In genomic region chr14:104644236-104644635, GRCh38 we compare ENCODE assay signal across 32 cellular contexts. TPM values are rescaled to one million over a fixed set of nuclear protein-coding genes. Genes with fewer than 3 reads are reported as not detected.
"Had no signal": no experiment of that assay in that cellular context is flagged by ENCODE, and none has a peak within 500 bp of the region (broad histone marks: within the 10 kb centered on the region; RNA-seq: fewer than 3 reads in every experiment).

No MANE protein-coding gene starts in this region.

- H3K27me3 ChIP-seq: colonic mucosa, hepatocyte, ovary, testis had no signal

- H3K27ac Mint-ChIP-seq: dendritic cell treated with granulocyte-macrophage colony-stimulating factor and Interleukin-4, amounts not matched to agents 40 ng/mL and 50 ng/mL, for 4 days; naive thymus-derived CD8-positive, alpha-beta T cell; nephron progenitor cell; type B pancreatic cell had no signal

- H3K27ac ChIP-seq: colonic mucosa, esophagus muscularis mucosa, foreskin keratinocyte, gastroesophageal sphincter, heart left ventricle, hepatocyte, ovary, testis, tibial artery had no signal

- H3K9me3 ChIP-seq: colonic mucosa, ovary, testis had no signal

- DNase-seq: central memory CD4-positive, alpha-beta T cell; colonic mucosa; effector CD8-positive, alpha-beta T cell; foreskin keratinocyte; heart left ventricle; islet precursor cell; mesenchymal stem cell; naive thymus-derived CD8-positive, alpha-beta T cell; nephron progenitor cell; occipital lobe; ovary; stimulated activated CD4-positive, alpha-beta T cell treated with anti-CD3 and anti-CD28 coated beads, Interleukin-12 subunit alpha, Interleukin-12 subunit beta, amount 100 ng/mL, for 4 hours; stimulated activated CD4-positive, alpha-beta T cell treated with anti-CD3 and anti-CD28 coated beads, Interleukin-1b, Interleukin-23, amount 100 ng/mL, for 48 hours; stimulated activated CD4-positive, alpha-beta T cell treated with anti-CD3 and anti-CD28 coated beads, Interleukin-4, amount 100 ng/mL, for 1 hour; stimulated activated CD8-positive, alpha-beta memory T cell treated with anti-CD3 and anti-CD28 coated beads, Interleukin-4, amount 100 ng/mL, for 48 hours; stimulated activated naive CD8-positive, alpha-beta T cell treated with anti-CD3 and anti-CD28 coated beads, Interleukin-15, Interleukin-2, amounts not matched to agents 100 U/mL and 50 U/mL, for 24 hours; substantia nigra; testis had no signal

- H3K9me3 Mint-ChIP-seq: dendritic cell treated with granulocyte-macrophage colony-stimulating factor and Interleukin-4, amounts not matched to agents 40 ng/mL and 50 ng/mL, for 4 days had no signal

- H3K4me1 ChIP-seq: colonic mucosa, foreskin keratinocyte, testis had no signal

- ATAC-seq: foreskin keratinocyte; gastroesophageal sphincter; heart left ventricle; left lobe of liver; naive thymus-derived CD8-positive, alpha-beta T cell; sciatic nerve; stimulated activated naive CD8-positive, alpha-beta T cell treated with anti-CD3 and anti-CD28 coated beads, Interleukin-15, Interleukin-2, amounts not matched to agents 100 U/mL and 50 U/mL, for 24 hours had no signal

- H3K36me3 ChIP-seq: colonic mucosa, esophagus muscularis mucosa, gastroesophageal sphincter, heart left ventricle, ovary, tibial artery had no signal

- H3K36me3 Mint-ChIP-seq: naive thymus-derived CD8-positive, alpha-beta T cell; type B pancreatic cell had no signal

- H3K4me3 ChIP-seq: colonic mucosa, esophagus muscularis mucosa, gastroesophageal sphincter, heart left ventricle, hepatocyte, ovary, smooth muscle cell, testis, tibial artery had no signal

- H3K4me3 Mint-ChIP-seq: dendritic cell treated with granulocyte-macrophage colony-stimulating factor and Interleukin-4, amounts not matched to agents 40 ng/mL and 50 ng/mL, for 4 days; naive thymus-derived CD8-positive, alpha-beta T cell; nephron progenitor cell; type B pancreatic cell had no signal

RNA-seq across cellular contexts. Expression of gene TMEM179, which starts 39.7 kb away (rescaled TPM):
- total RNA-seq: endothelial cell of umbilical vein; epithelial cell of proximal tubule; foreskin keratinocyte; lower leg skin; lung microvascular endothelial cell; myocyte; naive thymus-derived CD8-positive, alpha-beta T cell had no signal
- polyA plus RNA-seq: foreskin keratinocyte; naive thymus-derived CD8-positive, alpha-beta T cell had no signal
